In the genomic region with DNA sequence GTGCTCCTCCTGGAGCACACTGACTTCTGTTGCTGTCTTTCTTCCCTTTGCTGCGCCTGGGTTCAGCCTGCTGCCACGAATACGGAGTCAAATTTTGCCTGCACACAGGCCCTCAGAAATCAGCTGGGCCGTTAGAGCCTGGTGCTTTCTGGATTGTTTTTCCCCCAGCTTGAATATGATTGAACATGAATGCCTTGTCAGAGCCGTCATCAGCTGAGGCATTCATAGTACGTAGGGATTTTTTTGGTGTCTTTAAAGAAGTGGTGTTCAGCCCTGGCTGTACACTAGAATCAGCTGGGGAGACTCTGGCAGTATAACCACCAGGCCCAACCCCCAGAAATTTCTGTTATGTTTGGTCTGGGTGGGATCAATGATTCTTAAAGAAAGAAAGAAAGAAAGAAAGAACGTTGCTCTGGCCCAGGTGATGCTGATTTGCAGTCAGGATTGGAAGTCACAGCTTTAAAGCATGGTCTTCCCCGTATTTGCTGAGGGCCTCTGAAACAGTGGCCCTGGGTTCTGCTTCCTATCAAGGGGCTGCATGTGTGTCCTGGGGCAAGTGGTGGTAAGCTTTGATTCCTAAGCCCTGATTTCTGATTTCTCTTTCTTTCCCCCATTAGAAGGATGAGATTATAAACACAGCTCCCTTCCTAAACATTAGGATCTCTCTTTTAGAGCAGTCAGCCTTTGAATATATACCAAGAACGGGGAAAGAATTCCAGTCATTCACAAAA, we compare ENCODE assay signal across 19 cellular contexts. TPM values are rescaled to one million over a fixed set of nuclear protein-coding genes. Genes with fewer than 3 reads are reported as not detected.
DNase-seq lines count a peak whose midpoint lies in the region; ATAC-seq and TF ChIP-seq lines count a peak whose summit lies in the region.
"Had no signal": no experiment of that assay in that cellular context is flagged by ENCODE, and none has a peak within 500 bp of the region (broad histone marks: within the 10 kb centered on the region; RNA-seq: fewer than 3 reads in every experiment).

No MANE protein-coding gene starts in this region.

- no peaks in the 10 kb centered on the region for H3K36me3 ChIP-seq in brain microvascular endothelial cell (replicated peaks)
- peaks cover 67% of the 10 kb centered on the region for H3K36me3 ChIP-seq in lower lobe of right lung

- no peak overlapping the region for H3T11ph ChIP-seq in H9 (ENCODE audit: low read length)

- no peaks in the 10 kb centered on the region for H3K27me3 ChIP-seq in H9 (ENCODE audit: insufficient read depth, low read length)
- H3K27me3 ChIP-seq in brain microvascular endothelial cell (replicated peaks), result no peaks in the 10 kb centered on the region
- H3K27me3 ChIP-seq in lower lobe of right lung (ENCODE audit: low read depth), result no peaks in the 10 kb centered on the region

- H2BK20ac ChIP-seq in H9 (ENCODE audit: low read depth, low read length, poor library complexity, severe bottlenecking), result no peak overlapping the region

- no peak overlapping the region for H2BK5ac ChIP-seq in H9 (ENCODE audit: insufficient read length, low read length)

- no peak overlapping the region for H2BK15ac ChIP-seq in H9 (ENCODE audit: low read depth, low read length)

- H4K20me1 ChIP-seq in H9 (ENCODE audit: control insufficient read depth, insufficient read depth, insufficient read length), result no peaks in the 10 kb centered on the region

- no peak overlapping the region for H3K4me2 ChIP-seq in H9 (ENCODE audit: insufficient read depth, insufficient read length, low read length)

- intact Hi-C loops in lower lobe of right lung (cut with DNase I), result no loop called here

- H3K4me3 ChIP-seq in brain microvascular endothelial cell (ENCODE audit: low read depth, low read length) (no peak overlapping the region), lower lobe of right lung (no peak overlapping the region)

- H4K5ac ChIP-seq in H9 (ENCODE audit: insufficient read length, low read depth, low read length), result no peak overlapping the region

- in situ Hi-C loops in brain microvascular endothelial cell (cut with HindIII; ENCODE audit: low pct_ligation_motif_present, low sequenced_read_pairs), result no loop called here

- H3K23ac ChIP-seq in H9 (ENCODE audit: insufficient read length, low read depth, low read length), result no peak overlapping the region

- no peaks in the 10 kb centered on the region for H3K79me1 ChIP-seq in H9 (ENCODE audit: insufficient read depth, low read depth, low read length, poor library complexity, severe bottlenecking)

- H3K9me3 Mint-ChIP-seq in H9, result no peaks in the 10 kb centered on the region
- H3K9me3 Mint-ChIP-seq: activated CD4-positive, alpha-beta T cell treated with anti-CD3 and anti-CD28 coated beads, Interleukin-2, amount 10 ng/mL, durations not matched to agents 7 days and 5 days; activated naive CD8-positive, alpha-beta T cell treated with anti-CD3 and anti-CD28 coated beads, Interleukin-2, amount 10 ng/mL, durations not matched to agents 7 days and 5 days; activated T-cell treated with anti-CD3 and anti-CD28 coated beads, Interleukin-2, amount 50 U/mL, for 4 hours; T-helper 2 cell treated with Interferon-gamma antibody and Interleukin-4, amounts not matched to agents 5 μg/mL and 100 μg/mL, for 36 hours had no signal

- H3K27ac ChIP-seq in H9 (ENCODE audit: insufficient read length, low read depth, low read length) (no peak overlapping the region), brain microvascular endothelial cell (peak overlapping the region; percentile 31), lower lobe of right lung (peak overlapping the region; percentile 68)
- H3K27ac ChIP-seq: RWPE1 had no signal

- H2BK120ac ChIP-seq in H9 (ENCODE audit: low read depth, low read length, poor library complexity, severe bottlenecking), result no peak overlapping the region

- H3K14ac ChIP-seq in H9 (ENCODE audit: insufficient read depth, low read length), result no peak overlapping the region; the same call in 1 of the 2 replicates

- H3K79me2 ChIP-seq in H9 (ENCODE audit: insufficient read depth, low read length), result no peaks in the 10 kb centered on the region

- peak overlapping the region in 2 of 3 experiments; percentile 57 to 69; a peak in 2 of 7 replicates for H3K27ac Mint-ChIP-seq in H9
- H3K27ac Mint-ChIP-seq: activated naive CD8-positive, alpha-beta T cell treated with anti-CD3 and anti-CD28 coated beads, Interleukin-2, amount 10 ng/mL, durations not matched to agents 7 days and 5 days; T-helper 2 cell treated with Interferon-gamma antibody and Interleukin-4, amounts not matched to agents 5 μg/mL and 100 μg/mL, for 36 hours had no signal

- H3K4me1 Mint-ChIP-seq in H9, result peaks cover 2 to 3% of the 10 kb centered on the region in 2 experiments

- WGBS in H9 (ENCODE audit: extremely low coverage, insufficient read length, low lambda C conversion rate), result no CpG with 5 or more reads among the region's 9 CpGs

- H3K9ac ChIP-seq in H9 (ENCODE audit: extremely low read depth, insufficient read length, low read length), result no peak overlapping the region

- H2BK12ac ChIP-seq in H9 (ENCODE audit: insufficient read length, low read depth, low read length), result no peak overlapping the region

- ATAC-seq in lower lobe of right lung, result peak in 1 of 2 donors; percentile 30
- ATAC-seq in GM19397 (IDR thresholded peaks at IDR 0.05; ENCODE audit: unreplicated experiment), result no peak
- no peak for ATAC-seq in activated CD4-positive, CD25-positive, alpha-beta regulatory T cell treated with anti-CD3 and anti-CD28 coated beads, Interleukin-2, amount 50 U/mL, for 24 hours
- ATAC-seq: activated T-cell treated with anti-CD3 and anti-CD28 coated beads, Interleukin-2, amount 50 U/mL, for 4 hours had no signal

- H3K9me3 ChIP-seq in H9 (ENCODE audit: control insufficient read depth, low read depth, low read length) (no peaks in the 10 kb centered on the region), lower lobe of right lung (no peaks in the 10 kb centered on the region)

- H3K4me1 ChIP-seq in H9 (ENCODE audit: insufficient read depth, low read length) (no peaks in the 10 kb centered on the region), lower lobe of right lung (peaks cover 14% of the 10 kb centered on the region)

- DNase-seq in H9, result no peak
- DNase-seq in brain microvascular endothelial cell, result peak; percentile 47
- no peak for DNase-seq in lower lobe of right lung
- peak; percentile 11 for DNase-seq in stimulated activated CD8-positive, alpha-beta memory T cell treated with anti-CD3 and anti-CD28 coated beads, Interleukin-4, amount 100 ng/mL, for 48 hours
- no peak for DNase-seq in NCI-H146 (lab: John Stamatoyannopoulos, UW)
- no peak for DNase-seq in DMS53 (lab: John Stamatoyannopoulos, UW)
- DNase-seq: activated CD4-positive, alpha-beta T cell treated with anti-CD3 and anti-CD28 coated beads, Interleukin-2, amount 10 ng/mL, durations not matched to agents 7 days and 5 days; activated naive CD8-positive, alpha-beta T cell treated with anti-CD3 and anti-CD28 coated beads, Interleukin-2, amount 10 ng/mL, durations not matched to agents 7 days and 5 days; activated T-cell treated with anti-CD3 and anti-CD28 coated beads, Interleukin-2, amount 50 U/mL, for 4 hours; DMS79; GOT3; NCI-H1930; stimulated activated CD4-positive, alpha-beta T cell treated with anti-CD3 and anti-CD28 coated beads, Interleukin-4, amount 100 ng/mL, for 24 hours had no signal

- H4K8ac ChIP-seq in H9 (replicated peaks; ENCODE audit: insufficient read length, low read depth, low read length), result no peak overlapping the region

- TF ChIP-seq CTCF in H9 (conservative IDR thresholded peaks at IDR 0.05) (no peak), brain microvascular endothelial cell (IDR thresholded peaks at IDR 0.05; ENCODE audit: low read depth, low read length, missing control alignments) (no peak), lower lobe of right lung (IDR thresholded peaks at IDR 0.05) (no peak)

- H3K4ac ChIP-seq in H9 (ENCODE audit: low read depth, low read length), result no peak overlapping the region

- peaks cover 4 to 44% (median 42%) of the 10 kb centered on the region in 3 experiments; a peak in 6 of 7 replicates for H3K36me3 Mint-ChIP-seq in H9 (ENCODE audit: insufficient read depth in 1 of 3, low read depth in 3 of 3)

- H2AK5ac ChIP-seq in H9 (ENCODE audit: insufficient read length, low read length), result no peak overlapping the region

- H3K56ac ChIP-seq in H9 (ENCODE audit: insufficient read length, low read depth, low read length), result no peak overlapping the region

- no peak overlapping the region for H3K18ac ChIP-seq in H9 (ENCODE audit: insufficient read length, low read depth, low read length)

- no peaks in the 10 kb centered on the region for H3K27me3 Mint-ChIP-seq in H9 (ENCODE audit: low read depth)
- H3K27me3 Mint-ChIP-seq: activated CD4-positive, alpha-beta T cell treated with anti-CD3 and anti-CD28 coated beads, Interleukin-2, amount 10 ng/mL, durations not matched to agents 7 days and 5 days; activated naive CD8-positive, alpha-beta T cell treated with anti-CD3 and anti-CD28 coated beads, Interleukin-2, amount 10 ng/mL, durations not matched to agents 7 days and 5 days had no signal

- no peak overlapping the region for H4K91ac ChIP-seq in H9 (ENCODE audit: insufficient read length, low read depth, low read length)

- no peak overlapping the region for H2AFZ ChIP-seq in H9 (ENCODE audit: low read length)

- no peak overlapping the region for H3K4me3 Mint-ChIP-seq in H9
- H3K4me3 Mint-ChIP-seq: activated CD4-positive, alpha-beta T cell treated with anti-CD3 and anti-CD28 coated beads, Interleukin-2, amount 10 ng/mL, durations not matched to agents 7 days and 5 days; activated naive CD8-positive, alpha-beta T cell treated with anti-CD3 and anti-CD28 coated beads, Interleukin-2, amount 10 ng/mL, durations not matched to agents 7 days and 5 days; activated T-cell treated with anti-CD3 and anti-CD28 coated beads, Interleukin-2, amount 50 U/mL, for 4 hours; nephron; T-helper 2 cell treated with Interferon-gamma antibody and Interleukin-4, amounts not matched to agents 5 μg/mL and 100 μg/mL, for 36 hours had no signal

- no peaks in the 10 kb centered on the region for H3K23me2 ChIP-seq in H9 (ENCODE audit: insufficient read length, low read depth, low read length, poor library complexity, severe bottlenecking)

RNA-seq across cellular contexts. Expression of gene NUB1, which starts 24.7 kb away (rescaled TPM):
- 45.8 and 48.5 TPM in 2 replicates for total RNA-seq in H9 (2021)
- total RNA-seq in lower lobe of right lung, result 53.7 TPM

RNA-seq across cellular contexts. Expression of gene WDR86, which starts 43.5 kb away (rescaled TPM):
- total RNA-seq in H9 (2021) (8.1 and 9.4 TPM in 2 replicates), lower lobe of right lung (4.4 TPM)
- total RNA-seq: HT1080 had no signal

Comparison
In these comparisons a context has a peak if more than half of its experiments do, and no peak if none do; other contexts are left out.
1. DNase-seq: peak in brain microvascular endothelial cell (single experiment) and stimulated activated CD8-positive, alpha-beta memory T cell treated with anti-CD3 and anti-CD28 coated beads, Interleukin-4, amount 100 ng/mL, for 48 hours (single experiment); none in H9 (single experiment), lower lobe of right lung (single experiment), NCI-H146 (single experiment) and DMS53 (single experiment).